Comparison of ENCODE assay signal across 23 cellular contexts in the genomic region with DNA sequence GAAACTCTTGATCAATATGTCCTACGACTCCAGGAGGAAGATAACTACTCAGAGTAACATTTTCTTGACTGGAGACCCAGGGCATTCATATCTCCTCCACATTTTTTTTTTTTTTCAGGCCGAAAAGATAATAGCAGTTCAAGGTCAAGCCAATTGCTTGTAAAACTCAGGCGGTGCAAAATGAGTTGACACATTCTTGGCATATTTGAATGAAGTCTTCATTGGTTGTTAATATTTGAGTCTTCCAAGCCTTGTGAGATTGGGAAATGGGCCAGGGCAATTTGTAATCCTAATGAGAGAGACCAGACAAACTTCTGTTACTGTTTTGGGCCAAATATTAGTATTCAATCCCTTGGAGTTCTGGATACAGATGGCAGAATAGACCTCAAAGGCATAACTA.
DNase-seq lines count a peak whose midpoint lies in the region; ATAC-seq and TF ChIP-seq lines count a peak whose summit lies in the region.
"Had no signal": no experiment of that assay in that cellular context is flagged by ENCODE, and none has a peak within 500 bp of the region (broad histone marks: within the 10 kb centered on the region; RNA-seq: fewer than 3 reads in every experiment).

No MANE protein-coding gene starts in this region.

- H3K4me3 ChIP-seq in fibroblast of pulmonary artery (replicated peaks; ENCODE audit: low read depth, low read length) (no peak overlapping the region), psoas muscle (no peak overlapping the region)

- H3K36me3 Mint-ChIP-seq in progenitor cell of endocrine pancreas (ENCODE audit: insufficient read depth): peaks cover 3% of the 10 kb centered on the region
- H3K36me3 Mint-ChIP-seq: activated naive CD8-positive, alpha-beta T cell; stimulated activated memory B cell treated with anti-CD40 and anti-IgM and Interleukin-4, amounts not matched to agents 10 μg/mL and 1 μg/mL and 100 μg/mL, for 72 hours had no signal

- WGBS in psoas muscle, 3 donors: 20 to 30% (median 27%) methylated on average over 3 of the region's 3 CpGs

- H3K4me1 Mint-ChIP-seq in progenitor cell of endocrine pancreas (ENCODE audit: low read depth): peaks cover 22% of the 10 kb centered on the region
- H3K4me1 Mint-ChIP-seq: stimulated activated memory B cell treated with anti-CD40 and anti-IgM and Interleukin-4, amounts not matched to agents 10 μg/mL and 1 μg/mL and 100 μg/mL, for 72 hours; T-helper 17 cell had no signal

- H3K4me3 Mint-ChIP-seq in progenitor cell of endocrine pancreas (ENCODE audit: low read depth): peak overlapping the region; percentile 20
- H3K4me3 Mint-ChIP-seq: activated naive CD8-positive, alpha-beta T cell; activated T-cell treated with anti-CD3 and anti-CD28 coated beads, Interleukin-2, amount 50 U/mL, for 24 hours; stimulated activated memory B cell treated with anti-CD40 and anti-IgM and Interleukin-4, amounts not matched to agents 10 μg/mL and 1 μg/mL and 100 μg/mL, for 72 hours; T-helper 17 cell had no signal

- no peak for TF ChIP-seq POLR2A in erythroblast (IDR thresholded peaks at IDR 0.05; ENCODE audit: low read length)

- no peak overlapping the region for H3K27ac ChIP-seq in psoas muscle
- H3K27ac ChIP-seq: 22Rv1, WERI-Rb-1 had no signal

- H3K4me1 ChIP-seq in psoas muscle: no peaks in the 10 kb centered on the region

- TF ChIP-seq CTCF in fibroblast of pulmonary artery (IDR thresholded peaks at IDR 0.05; ENCODE audit: low read length, missing control alignments): no peak
- TF ChIP-seq CTCF in progenitor cell of endocrine pancreas (IDR thresholded peaks at IDR 0.05; ENCODE audit: unreplicated experiment): no peak
- no peak for TF ChIP-seq CTCF in psoas muscle (IDR thresholded peaks at IDR 0.05)

- no peaks in the 10 kb centered on the region for H3K9me3 ChIP-seq in psoas muscle

- no peaks in the 10 kb centered on the region for H3K27me3 Mint-ChIP-seq in progenitor cell of endocrine pancreas
- H3K27me3 Mint-ChIP-seq: activated naive CD8-positive, alpha-beta T cell; stimulated activated memory B cell treated with anti-CD40 and anti-IgM and Interleukin-4, amounts not matched to agents 10 μg/mL and 1 μg/mL and 100 μg/mL, for 72 hours had no signal

- no peaks in the 10 kb centered on the region for H3K27me3 ChIP-seq in psoas muscle (ENCODE audit: insufficient read depth in 3 of 3, low read length in 2 of 3)

- peak overlapping the region; percentile 77 for H3K27ac Mint-ChIP-seq in progenitor cell of endocrine pancreas
- H3K27ac Mint-ChIP-seq: activated naive CD8-positive, alpha-beta T cell; activated T-cell treated with anti-CD3 and anti-CD28 coated beads, Interleukin-2, amount 50 U/mL, for 24 hours; stimulated activated memory B cell treated with anti-CD40 and anti-IgM and Interleukin-4, amounts not matched to agents 10 μg/mL and 1 μg/mL and 100 μg/mL, for 72 hours; T-helper 17 cell had no signal

- no peak for ATAC-seq in psoas muscle
- ATAC-seq: stimulated activated memory B cell treated with anti-CD40 and anti-IgM and Interleukin-4, amounts not matched to agents 10 μg/mL and 1 μg/mL and 100 μg/mL, for 72 hours; T-helper 17 cell had no signal

- no peaks in the 10 kb centered on the region for H3K36me3 ChIP-seq in psoas muscle (ENCODE audit: insufficient read depth in 1 of 2, low read depth in 1 of 2)
- H3K36me3 ChIP-seq: WERI-Rb-1 had no signal

- H3K9me3 Mint-ChIP-seq in progenitor cell of endocrine pancreas (ENCODE audit: low read depth): peaks cover 4% of the 10 kb centered on the region
- H3K9me3 Mint-ChIP-seq: activated T-cell treated with anti-CD3 and anti-CD28 coated beads, Interleukin-2, amount 50 U/mL, for 24 hours; stimulated activated memory B cell treated with anti-CD40 and anti-IgM and Interleukin-4, amounts not matched to agents 10 μg/mL and 1 μg/mL and 100 μg/mL, for 72 hours had no signal

- intact Hi-C loops in psoas muscle (cut with DNase I): no loop called here

- peak; percentile 60 for DNase-seq in NCI-H2171 treated with DMSO at 0.1 percent for 48 hours (lab: John Stamatoyannopoulos, UW)
- no peak for DNase-seq in NCI-H2171 (lab: John Stamatoyannopoulos, UW)
- DNase-seq in NCI-H446 (lab: John Stamatoyannopoulos, UW): peak; percentile 95 to 98
- peak; percentile 34 for DNase-seq in fibroblast of pulmonary artery (ENCODE audit: low read depth)
- DNase-seq in progenitor cell of endocrine pancreas (ENCODE audit: low spot score, unreplicated experiment): no peak
- no peak for DNase-seq in erythroblast (lab: John Stamatoyannopoulos, UW)
- no peak for DNase-seq in activated gamma-delta T cell (lab: John Stamatoyannopoulos, UW)
- DNase-seq in psoas muscle: no peak
- DNase-seq: activated CD4-positive, alpha-beta T cell treated with anti-CD3 and anti-CD28 coated beads, Interleukin-2, amount 50 U/mL, for 48 hours; activated T-cell treated with anti-CD3 and anti-CD28 coated beads, Interleukin-2, amount 50 U/mL, for 24 hours; effector CD8-positive, alpha-beta T cell; hippocampal formation; midbrain; MM.1S; NCI-H1930; NCI-H526 treated with DMSO at 0.1 percent for 48 hours; retina; SIG-M5; T-helper 17 cell; WERI-Rb-1 had no signal

Comparison
In these comparisons a context has a peak if more than half of its experiments do, and no peak if none do; other contexts are left out.
1. DNase-seq: peak in NCI-H2171 treated with DMSO at 0.1 percent for 48 hours (single experiment), NCI-H446 (2 of 2) and fibroblast of pulmonary artery (single experiment); none in NCI-H2171 (single experiment), progenitor cell of endocrine pancreas (single experiment), erythroblast (0 of 2), activated gamma-delta T cell (single experiment) and psoas muscle (0 of 2).